ENCODE assay signal across 11 cellular contexts in the genomic region with DNA sequence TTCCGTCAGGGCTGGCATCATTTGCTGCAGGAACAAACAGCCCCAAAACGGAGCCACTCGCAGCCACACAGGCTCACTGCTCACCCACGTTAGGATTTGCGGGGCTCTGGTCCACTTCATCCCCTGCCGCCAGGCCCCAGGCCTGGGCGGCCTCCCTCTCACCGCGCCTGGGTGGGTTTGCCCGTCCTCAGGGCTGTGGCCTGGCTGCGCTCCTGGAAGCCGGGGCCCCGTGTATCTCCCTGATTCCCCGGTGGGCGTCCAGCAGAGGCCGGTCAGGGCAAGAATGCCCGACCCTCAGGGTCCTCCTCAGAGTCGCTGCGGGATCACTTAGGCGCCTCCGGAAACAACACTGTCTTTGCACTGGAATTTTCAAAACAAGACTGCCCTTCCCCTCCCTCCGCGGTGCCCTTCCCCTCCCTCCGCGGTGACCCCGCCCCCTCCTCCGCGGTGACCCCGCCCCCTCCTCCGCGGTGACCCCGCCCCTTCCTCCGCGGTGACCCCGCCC.
DNase-seq lines count a peak whose midpoint lies in the region; ATAC-seq lines count a peak whose summit lies in the region.
"Had no signal": no experiment of that assay in that cellular context is flagged by ENCODE, and none has a peak within 500 bp of the region (broad histone marks: within the 10 kb centered on the region; RNA-seq: fewer than 3 reads in every experiment).

No MANE protein-coding gene starts in this region.

- peak overlapping the region; percentile 63 for H3K4me3 Mint-ChIP-seq in activated T-cell treated with anti-CD3 and anti-CD28 coated beads, Interleukin-2, amount 50 U/mL, for 24 hours
- H3K4me3 Mint-ChIP-seq in central memory CD8-positive, alpha-beta T cell, result peak overlapping the region; percentile 66
- H3K4me3 Mint-ChIP-seq in stimulated activated naive B cell treated with anti-CD40 and anti-IgM and Interleukin-4, amounts not matched to agents 10 μg/mL and 1 μg/mL and 100 μg/mL, for 72 hours, result no peak overlapping the region
- H3K4me3 Mint-ChIP-seq: H9 had no signal

- H3K4me1 Mint-ChIP-seq in activated T-cell treated with anti-CD3 and anti-CD28 coated beads, Interleukin-2, amount 50 U/mL, for 24 hours (ENCODE audit: low read depth), result peaks cover 43% of the 10 kb centered on the region
- peaks cover 49% of the 10 kb centered on the region for H3K4me1 Mint-ChIP-seq in central memory CD8-positive, alpha-beta T cell
- H3K4me1 Mint-ChIP-seq in stimulated activated naive B cell treated with anti-CD40 and anti-IgM and Interleukin-4, amounts not matched to agents 10 μg/mL and 1 μg/mL and 100 μg/mL, for 72 hours, result peaks cover 38 to 72% of the 10 kb centered on the region in 2 donors

- H3K27ac Mint-ChIP-seq in activated T-cell treated with anti-CD3 and anti-CD28 coated beads, Interleukin-2, amount 50 U/mL, for 24 hours, result peak overlapping the region; percentile 50
- no peak overlapping the region for H3K27ac Mint-ChIP-seq in central memory CD8-positive, alpha-beta T cell (ENCODE audit: low read depth)
- H3K27ac Mint-ChIP-seq in stimulated activated naive B cell treated with anti-CD40 and anti-IgM and Interleukin-4, amounts not matched to agents 10 μg/mL and 1 μg/mL and 100 μg/mL, for 72 hours, result no peak overlapping the region
- H3K27ac Mint-ChIP-seq: H9 had no signal

- H3K36me3 ChIP-seq in SK-N-MC (ENCODE audit: insufficient read depth, low read length), result no peaks in the 10 kb centered on the region
- H3K36me3 ChIP-seq: esophagus muscularis mucosa had no signal

- H3K27me3 Mint-ChIP-seq in activated T-cell treated with anti-CD3 and anti-CD28 coated beads, Interleukin-2, amount 50 U/mL, for 24 hours, result peaks cover 3% of the 10 kb centered on the region
- no peaks in the 10 kb centered on the region for H3K27me3 Mint-ChIP-seq in central memory CD8-positive, alpha-beta T cell
- H3K27me3 Mint-ChIP-seq in stimulated activated naive B cell treated with anti-CD40 and anti-IgM and Interleukin-4, amounts not matched to agents 10 μg/mL and 1 μg/mL and 100 μg/mL, for 72 hours, result peaks cover 0 to 12% of the 10 kb centered on the region in 2 donors

- peak overlapping the region; percentile 88 for H3K27ac ChIP-seq in SK-N-MC
- H3K27ac ChIP-seq: esophagus muscularis mucosa had no signal

- H3K9me3 Mint-ChIP-seq in activated T-cell treated with anti-CD3 and anti-CD28 coated beads, Interleukin-2, amount 50 U/mL, for 24 hours, result no peaks in the 10 kb centered on the region
- no peaks in the 10 kb centered on the region for H3K9me3 Mint-ChIP-seq in central memory CD8-positive, alpha-beta T cell
- peaks cover 3 to 4% of the 10 kb centered on the region in 2 donors for H3K9me3 Mint-ChIP-seq in stimulated activated naive B cell treated with anti-CD40 and anti-IgM and Interleukin-4, amounts not matched to agents 10 μg/mL and 1 μg/mL and 100 μg/mL, for 72 hours

- no peak for DNase-seq in activated T-cell treated with anti-CD3 and anti-CD28 coated beads, Interleukin-2, amount 50 U/mL, for 24 hours
- no peak for DNase-seq in activated T-cell treated with anti-CD3 and anti-CD28 coated beads for 4 hours
- no peak for DNase-seq in SK-N-MC (ENCODE audit: low read depth, low spot score)
- no peak for DNase-seq in central memory CD8-positive, alpha-beta T cell (ENCODE audit: low spot score in 2 of 2)
- DNase-seq in stimulated activated naive CD4-positive, alpha-beta T cell treated with Interleukin-2 at 50 U/mL for 16 hours (lab: John Stamatoyannopoulos, UW), result peak; percentile 50
- DNase-seq in stimulated activated naive B cell treated with anti-CD40 and anti-IgM and Interleukin-4, amounts not matched to agents 10 μg/mL and 1 μg/mL and 100 μg/mL, for 72 hours, result no peak
- DNase-seq: H9, SHP77 treated with DMSO at 0.1 percent for 48 hours had no signal

- H3K36me3 Mint-ChIP-seq in activated T-cell treated with anti-CD3 and anti-CD28 coated beads, Interleukin-2, amount 50 U/mL, for 24 hours (ENCODE audit: low read depth), result no peaks in the 10 kb centered on the region
- H3K36me3 Mint-ChIP-seq in central memory CD8-positive, alpha-beta T cell (ENCODE audit: insufficient read depth), result peaks cover 21% of the 10 kb centered on the region
- H3K36me3 Mint-ChIP-seq in stimulated activated naive B cell treated with anti-CD40 and anti-IgM and Interleukin-4, amounts not matched to agents 10 μg/mL and 1 μg/mL and 100 μg/mL, for 72 hours, result peaks cover 4 to 5% of the 10 kb centered on the region in 2 donors

- H3K9me3 ChIP-seq in SK-N-MC (ENCODE audit: low read depth, low read length), result no peaks in the 10 kb centered on the region

- H3K4me3 ChIP-seq in SK-N-MC, result no peak overlapping the region

- no peak overlapping the region for H3K9ac ChIP-seq in SK-N-MC (ENCODE audit: insufficient read length)

- no peak for ATAC-seq in central memory CD8-positive, alpha-beta T cell (replicated peaks; ENCODE audit: extremely low read depth, poor library complexity, severe bottlenecking)
- ATAC-seq in HG03521 (IDR thresholded peaks at IDR 0.05; ENCODE audit: unreplicated experiment), result no peak
- ATAC-seq in HG02588 (IDR thresholded peaks at IDR 0.05; ENCODE audit: unreplicated experiment), result no peak
- ATAC-seq in stimulated activated naive B cell treated with anti-CD40 and anti-IgM and Interleukin-4, amounts not matched to agents 10 μg/mL and 1 μg/mL and 100 μg/mL, for 72 hours (replicated peaks), result no peak

Comparison
In these comparisons a context has a peak if more than half of its experiments do, and no peak if none do; other contexts are left out.
1. H3K4me3 Mint-ChIP-seq: peak in activated T-cell treated with anti-CD3 and anti-CD28 coated beads, Interleukin-2, amount 50 U/mL, for 24 hours (single experiment) and central memory CD8-positive, alpha-beta T cell (single experiment); none in stimulated activated naive B cell treated with anti-CD40 and anti-IgM and Interleukin-4, amounts not matched to agents 10 μg/mL and 1 μg/mL and 100 μg/mL, for 72 hours (0 of 2).